8 cellular contexts compared by ENCODE assay signal in the genomic region with DNA sequence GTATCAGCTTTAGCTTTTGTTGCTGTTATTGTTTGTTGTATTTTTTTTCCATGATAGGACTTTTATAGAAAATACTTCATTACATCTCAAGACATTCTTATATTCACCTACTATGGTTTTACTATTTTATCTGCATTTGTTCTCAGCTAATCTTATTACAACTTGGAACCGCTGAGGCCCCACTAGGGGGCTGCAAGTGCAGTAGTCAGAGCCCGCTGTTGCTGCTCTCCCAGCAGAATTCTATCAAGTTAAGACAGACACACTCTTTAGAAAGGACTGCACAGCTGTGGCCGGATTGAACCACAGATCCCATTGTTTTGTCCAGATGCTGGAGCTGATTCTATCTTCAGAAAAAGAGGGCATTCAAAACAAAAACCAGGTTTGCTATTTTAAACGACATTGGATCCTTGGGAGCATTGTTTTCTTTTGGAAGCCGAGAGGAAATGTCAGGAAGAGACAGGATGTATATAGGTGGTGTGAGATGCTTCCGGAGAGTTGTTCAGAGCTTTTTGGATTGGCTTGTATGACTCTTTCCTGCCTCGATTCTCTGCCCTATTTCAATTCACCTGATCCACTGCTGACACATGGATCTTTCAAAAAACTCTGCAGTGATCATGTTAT.
DNase-seq lines count a peak whose midpoint lies in the region; ATAC-seq and TF ChIP-seq lines count a peak whose summit lies in the region.

No MANE protein-coding gene starts in this region.

- H3K9me3 Mint-ChIP-seq in type B pancreatic cell, result peaks cover 6% of the 10 kb centered on the region

- H3K36me3 ChIP-seq in heart left ventricle, result no peaks in the 10 kb centered on the region

- no peak for TF ChIP-seq POLR2A in heart left ventricle (IDR thresholded peaks at IDR 0.05)

- no peak overlapping the region for H3K27ac ChIP-seq in heart left ventricle

- peaks cover 3% of the 10 kb centered on the region for H3K27me3 Mint-ChIP-seq in type B pancreatic cell

- no peak overlapping the region for H3K4me3 ChIP-seq in heart left ventricle

- no peak overlapping the region for H3K27ac Mint-ChIP-seq in type B pancreatic cell

- no peaks in the 10 kb centered on the region for H3K9me3 ChIP-seq in heart left ventricle

- H3K4me1 ChIP-seq in heart left ventricle, result peaks cover 0 to 5% (median 0%) of the 10 kb centered on the region in 12 donors

- 14 to 23% (median 18%) methylated on average over 7 of the region's 7 CpGs for WGBS in heart left ventricle, 4 donors

- no peaks in the 10 kb centered on the region for H3K36me3 Mint-ChIP-seq in type B pancreatic cell

- H3K4me3 Mint-ChIP-seq in type B pancreatic cell, result no peak overlapping the region

- ATAC-seq in heart left ventricle (peak in 1 of 4 donors; percentile 42), left ventricle myocardium superior (no peak)

- peaks cover 0 to 12% (median 0%) of the 10 kb centered on the region in 9 donors for H3K27me3 ChIP-seq in heart left ventricle

- peak in 8 of 12 donors; percentile 6 to 45 (median 19) for TF ChIP-seq CTCF in heart left ventricle (IDR thresholded peaks at IDR 0.05)
- TF ChIP-seq CTCF in type B pancreatic cell (conservative IDR thresholded peaks at IDR 0.05), result peak; percentile 77

- intact Hi-C loops in heart left ventricle (cut with DNase I) (no loop called here), left ventricle myocardium superior (cut with micrococcal nuclease) (no loop called here)

- DNase-seq in heart left ventricle (no peak), left ventricle myocardium superior (no peak), SW480 (ENCODE audit: low spot score) (peak; percentile 7), iPS-NIHi11 (ENCODE audit: low spot score) (peak; percentile 27), type B pancreatic cell (ENCODE audit: extremely low spot score, unreplicated experiment) (no peak), cortex of kidney (lab: John Stamatoyannopoulos, UW) (no peak), NOMO-1 (lab: John Stamatoyannopoulos, UW; ENCODE audit: unreplicated experiment in 2 of 2) (no peak)
- DNase-seq in stimulated activated naive CD4-positive, alpha-beta T cell treated with Interleukin-2 at 50 U/mL for 16 hours (lab: John Stamatoyannopoulos, UW), result no peak

- peaks cover 4% of the 10 kb centered on the region for H3K4me1 Mint-ChIP-seq in type B pancreatic cell (ENCODE audit: unreplicated experiment)

Comparison
In these comparisons a context has a peak if more than half of its experiments do, and no peak if none do; other contexts are left out.
1. DNase-seq: peak in SW480 (single experiment) and iPS-NIHi11 (single experiment); none in heart left ventricle (0 of 5), left ventricle myocardium superior (single experiment), type B pancreatic cell (single experiment), cortex of kidney (single experiment), stimulated activated naive CD4-positive, alpha-beta T cell treated with Interleukin-2 at 50 U/mL for 16 hours (single experiment) and NOMO-1 (0 of 2).